Comparison of ENCODE assay signal across 25 cellular contexts in genomic region chr16:10352262-10352661, GRCh38.
"Had no signal": no experiment of that assay in that cellular context is flagged by ENCODE, and none has a peak within 500 bp of the region (broad histone marks: within the 10 kb centered on the region; RNA-seq: fewer than 3 reads in every experiment).

No MANE protein-coding gene starts in this region.

- H3K36me3 ChIP-seq: colonic mucosa, esophagus squamous epithelium, gastrocnemius medialis, heart left ventricle, left lung, lower lobe of right lung had no signal

- H3K4me1 ChIP-seq: colonic mucosa, esophagus squamous epithelium, gastrocnemius medialis, heart left ventricle, left lung, lower lobe of right lung had no signal

- H3K4me3 ChIP-seq: colonic mucosa, esophagus squamous epithelium, gastrocnemius medialis, heart left ventricle, hepatocyte, left lung, lower lobe of right lung, mucosa of descending colon had no signal

- H3K4me2 ChIP-seq: hepatocyte had no signal

- ATAC-seq: effector memory CD8-positive, alpha-beta T cell; esophagus mucosa; gastrocnemius medialis; heart left ventricle; left colon; left lung; lower lobe of right lung; mucosa of descending colon; naive thymus-derived CD8-positive, alpha-beta T cell had no signal

- H2AFZ ChIP-seq: hepatocyte had no signal

- H3K27me3 ChIP-seq: colonic mucosa, esophagus squamous epithelium, gastrocnemius medialis, heart left ventricle, hepatocyte, left lung had no signal

- DNase-seq: colonic mucosa; cortex of kidney; effector CD8-positive, alpha-beta T cell; effector memory CD8-positive, alpha-beta T cell; endodermal cell; esophagus squamous epithelium; foreskin fibroblast; foreskin melanocyte; gastrocnemius medialis; heart left ventricle; hypothalamus; immature natural killer cell; islet precursor cell; kidney; kidney glomerular epithelial cell; left colon; left lung; lower lobe of right lung; mesenchymal stem cell; mucosa of descending colon; naive B cell; naive thymus-derived CD8-positive, alpha-beta T cell had no signal

- H3K27ac ChIP-seq: colonic mucosa, epithelial cell of prostate, esophagus squamous epithelium, gastrocnemius medialis, heart left ventricle, hepatocyte, left lung, lower lobe of right lung had no signal

- H3K9me3 ChIP-seq: colonic mucosa, esophagus squamous epithelium, gastrocnemius medialis, lower lobe of right lung, mucosa of descending colon had no signal
